ENCODE assay signal across 19 cellular contexts in the genomic region with DNA sequence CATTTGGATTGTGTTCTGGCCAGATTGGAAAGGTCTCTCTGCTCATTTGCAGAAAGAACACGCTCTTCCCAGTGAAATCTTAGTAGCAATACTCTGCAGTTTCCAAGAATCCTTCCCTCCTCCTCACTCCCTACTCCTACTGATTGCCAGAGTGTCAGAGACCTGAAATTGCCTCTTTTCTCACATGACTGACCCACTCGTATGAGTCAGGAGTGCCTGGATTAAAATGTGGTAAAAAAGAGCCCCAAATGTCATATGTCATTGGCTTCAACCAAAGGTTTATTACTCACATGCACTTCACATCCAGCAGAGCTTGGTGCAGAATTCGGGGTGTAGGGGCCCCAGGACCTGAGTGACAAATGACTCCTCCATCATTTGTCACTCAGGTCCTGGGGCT. TPM values are rescaled to one million over a fixed set of nuclear protein-coding genes. Genes with fewer than 3 reads are reported as not detected.
DNase-seq lines count a peak whose midpoint lies in the region; ATAC-seq and TF ChIP-seq lines count a peak whose summit lies in the region.
"Had no signal": no experiment of that assay in that cellular context is flagged by ENCODE, and none has a peak within 500 bp of the region (broad histone marks: within the 10 kb centered on the region; RNA-seq: fewer than 3 reads in every experiment).

No MANE protein-coding gene starts in this region.

- no peaks in the 10 kb centered on the region for H3K9me3 ChIP-seq in smooth muscle cell (replicated peaks; ENCODE audit: low read depth)
- no peaks in the 10 kb centered on the region for H3K9me3 ChIP-seq in CD4-positive, alpha-beta T cell (ENCODE audit: control insufficient read depth, low read length)
- H3K9me3 ChIP-seq: body of pancreas, mucosa of descending colon had no signal

- H3K27me3 Mint-ChIP-seq in HFFc6 (ENCODE audit: insufficient read depth): peaks cover 34% of the 10 kb centered on the region
- peaks cover 17% of the 10 kb centered on the region for H3K27me3 Mint-ChIP-seq in CD4-positive, alpha-beta T cell

- no peaks in the 10 kb centered on the region for H3K9me3 Mint-ChIP-seq in HFFc6
- H3K9me3 Mint-ChIP-seq in CD4-positive, alpha-beta T cell: no peaks in the 10 kb centered on the region
- H3K9me3 Mint-ChIP-seq: activated CD8-positive, alpha-beta T cell treated with anti-CD3 and anti-CD28 coated beads for 36 hours had no signal

- peaks cover 12% of the 10 kb centered on the region for H3K4me1 ChIP-seq in smooth muscle cell (ENCODE audit: low read depth)
- H3K4me1 ChIP-seq: body of pancreas, foreskin keratinocyte, parathyroid adenoma had no signal

- ATAC-seq in GM21723 (IDR thresholded peaks at IDR 0.05; ENCODE audit: unreplicated experiment): no peak
- no peak for ATAC-seq in HG03095 (IDR thresholded peaks at IDR 0.05; ENCODE audit: unreplicated experiment)
- ATAC-seq in GM18505 (IDR thresholded peaks at IDR 0.05; ENCODE audit: unreplicated experiment): no peak
- ATAC-seq in CD4-positive, alpha-beta T cell (ENCODE audit: poor library complexity): no peak
- ATAC-seq: activated CD8-positive, alpha-beta T cell treated with anti-CD3 and anti-CD28 coated beads for 36 hours; body of pancreas; foreskin keratinocyte; mucosa of descending colon had no signal

- POLR2A ChIA-PET in CD4-positive, alpha-beta T cell (lab: Charles Lee): no interaction called here

- H3K4me3 ChIP-seq in smooth muscle cell: no peak overlapping the region
- H3K4me3 ChIP-seq: body of pancreas, mucosa of descending colon had no signal

- no peaks in the 10 kb centered on the region for H3K36me3 ChIP-seq in smooth muscle cell (ENCODE audit: low read depth)

- TF ChIP-seq CTCF in HFFc6 (IDR thresholded peaks at IDR 0.05) (no peak), smooth muscle cell (IDR thresholded peaks at IDR 0.05; ENCODE audit: borderline replicate concordance, insufficient read depth, poor library complexity, severe bottlenecking) (no peak)
- TF ChIP-seq CTCF in CD4-positive, alpha-beta T cell (IDR thresholded peaks at IDR 0.05): no peak

- H3F3A ChIP-seq in smooth muscle cell (ENCODE audit: low read depth): no peaks in the 10 kb centered on the region

- peak overlapping the region; percentile 10 for H3K4me2 ChIP-seq in smooth muscle cell

- H3K9ac ChIP-seq in smooth muscle cell (ENCODE audit: low read depth): no peak overlapping the region
- H3K9ac ChIP-seq: parathyroid adenoma had no signal

- H3K79me2 ChIP-seq in smooth muscle cell (ENCODE audit: low read depth): no peaks in the 10 kb centered on the region
- H3K79me2 ChIP-seq: parathyroid adenoma had no signal

- 60% methylated on average over 3 of the region's 3 CpGs for WGBS in smooth muscle cell (ENCODE audit: low lambda C conversion rate)

- no peak for TF ChIP-seq POLR2A in GM18505 (IDR thresholded peaks at IDR 0.05; ENCODE audit: borderline replicate concordance, extremely low read depth, insufficient read depth, insufficient read length)

- DNase-seq in HFFc6: peak; percentile 35
- DNase-seq in caudate nucleus (lab: John Stamatoyannopoulos, UW): peak in 29 of 61 donors; percentile 0 to 78 (median 11)
- DNase-seq in iris pigment epithelial cell (ENCODE audit: low read depth): peak; percentile 43
- no peak for DNase-seq in smooth muscle cell (lab: John Stamatoyannopoulos, UW; ENCODE audit: unreplicated experiment)
- DNase-seq in CD4-positive, alpha-beta T cell: no peak
- DNase-seq: activated CD8-positive, alpha-beta T cell treated with anti-CD3 and anti-CD28 coated beads for 36 hours; DND-41; foreskin keratinocyte; Karpas-422; mucosa of descending colon; NCI-H146; NCI-H446 treated with DMSO at 0.1 percent for 48 hours; stimulated activated CD4-positive, alpha-beta T cell treated with anti-CD3 and anti-CD28 coated beads, Interleukin-15, amount 100 ng/mL, for 24 hours had no signal

- CTCF ChIA-PET in CD4-positive, alpha-beta T cell (lab: Charles Lee): no interaction called here

- peaks cover 46% of the 10 kb centered on the region for H3K27me3 ChIP-seq in smooth muscle cell (ENCODE audit: low read depth)
- H3K27me3 ChIP-seq in CD4-positive, alpha-beta T cell (ENCODE audit: control insufficient read depth, insufficient read depth, low read length): no peaks in the 10 kb centered on the region
- H3K27me3 ChIP-seq: body of pancreas, foreskin keratinocyte had no signal

- H3K27ac ChIP-seq in caudate nucleus (ENCODE audit: low read depth, low read length) (peak overlapping the region; percentile 14), smooth muscle cell (ENCODE audit: low read depth) (no peak overlapping the region)
- no peak overlapping the region for H3K27ac ChIP-seq in CD4-positive, alpha-beta T cell (ENCODE audit: low read depth, low read length)
- H3K27ac ChIP-seq: body of pancreas, foreskin keratinocyte, parathyroid adenoma had no signal

- intact Hi-C loops in CD4-positive, alpha-beta T cell (cut with DNase I, micrococcal nuclease): no loop called here

- no peaks in the 10 kb centered on the region for H3K36me3 Mint-ChIP-seq in HFFc6 (ENCODE audit: low read depth)
- no peaks in the 10 kb centered on the region for H3K36me3 Mint-ChIP-seq in CD4-positive, alpha-beta T cell (ENCODE audit: low read depth)

- H2AFZ ChIP-seq in smooth muscle cell (ENCODE audit: low read depth): no peak overlapping the region
- H2AFZ ChIP-seq: parathyroid adenoma had no signal

- H4K20me1 ChIP-seq in smooth muscle cell (ENCODE audit: low read depth): no peaks in the 10 kb centered on the region

- peaks cover 21% of the 10 kb centered on the region for H3K4me1 Mint-ChIP-seq in HFFc6 (ENCODE audit: low read depth)
- no peaks in the 10 kb centered on the region for H3K4me1 Mint-ChIP-seq in CD4-positive, alpha-beta T cell (ENCODE audit: low read depth)

- peak overlapping the region; percentile 16 for H3K4me3 Mint-ChIP-seq in HFFc6
- no peak overlapping the region for H3K4me3 Mint-ChIP-seq in CD4-positive, alpha-beta T cell
- H3K4me3 Mint-ChIP-seq: activated CD8-positive, alpha-beta T cell treated with anti-CD3 and anti-CD28 coated beads for 36 hours had no signal

- H3K27ac Mint-ChIP-seq in HFFc6: no peak overlapping the region
- no peak overlapping the region for H3K27ac Mint-ChIP-seq in CD4-positive, alpha-beta T cell
- H3K27ac Mint-ChIP-seq: activated CD8-positive, alpha-beta T cell treated with anti-CD3 and anti-CD28 coated beads for 36 hours had no signal

RNA-seq across cellular contexts. Expression of gene IRX3, which starts 39.7 kb away (rescaled TPM):
- 10 to 100 TPM in 4 of 6 experiments, 1 to 10 TPM in 2; 5.9 to 19.4 (median 17.3) TPM for total RNA-seq in HFFc6 (2021; fragmentation: NEBNext Ultra II Directional; extraction: Animal tissue kit (Norgen Biotek cat#: 25700))
- 0.49 and 4.9 TPM in 2 replicates for total RNA-seq in smooth muscle cell
- 1.1 and 3.1 TPM in 2 replicates for polyA plus RNA-seq in smooth muscle cell
- not detected for total RNA-seq in CD4-positive, alpha-beta T cell
- total RNA-seq: activated CD8-positive, alpha-beta T cell treated with anti-CD3 and anti-CD28 coated beads for 36 hours; OCI-LY7 had no signal

Comparison
In these comparisons a context has a peak if more than half of its experiments do, and no peak if none do; other contexts are left out.
1. DNase-seq: peak in HFFc6 (single experiment) and iris pigment epithelial cell (single experiment); none in smooth muscle cell (single experiment) and CD4-positive, alpha-beta T cell (0 of 10).